ENCODE assay signal across 1 cellular context in genomic region chr1:153733970-153734369, GRCh38.
TF ChIP-seq lines count a peak whose summit lies in the region.

No MANE protein-coding gene starts in this region.

TF ChIP-seq in SK-N-SH treated with all-trans-retinoic acid at 6 μM for 48 hours, 23 proteins besides CTCF, POLR2A, EP300 and RAD21 (continued from another document):
- TF ChIP-seq PPARA (CRISPR knock-in tag; IDR thresholded peaks at IDR 0.05; ENCODE audit: borderline replicate concordance), result no peak
- no peak for TF ChIP-seq BACH2 (CRISPR knock-in tag; IDR thresholded peaks at IDR 0.05; ENCODE audit: borderline replicate concordance)
- TF ChIP-seq ESRRG (CRISPR knock-in tag; IDR thresholded peaks at IDR 0.05), result no peak
- no peak for TF ChIP-seq ZC3H10 (CRISPR knock-in tag; IDR thresholded peaks at IDR 0.05)
- TF ChIP-seq TCF4 (CRISPR knock-in tag; IDR thresholded peaks at IDR 0.05; ENCODE audit: borderline replicate concordance), result no peak
- no peak for TF ChIP-seq GLIS3 (CRISPR knock-in tag; IDR thresholded peaks at IDR 0.05)
- TF ChIP-seq CSDC2 (CRISPR knock-in tag; IDR thresholded peaks at IDR 0.05), result no peak
- TF ChIP-seq, protein P1, sequence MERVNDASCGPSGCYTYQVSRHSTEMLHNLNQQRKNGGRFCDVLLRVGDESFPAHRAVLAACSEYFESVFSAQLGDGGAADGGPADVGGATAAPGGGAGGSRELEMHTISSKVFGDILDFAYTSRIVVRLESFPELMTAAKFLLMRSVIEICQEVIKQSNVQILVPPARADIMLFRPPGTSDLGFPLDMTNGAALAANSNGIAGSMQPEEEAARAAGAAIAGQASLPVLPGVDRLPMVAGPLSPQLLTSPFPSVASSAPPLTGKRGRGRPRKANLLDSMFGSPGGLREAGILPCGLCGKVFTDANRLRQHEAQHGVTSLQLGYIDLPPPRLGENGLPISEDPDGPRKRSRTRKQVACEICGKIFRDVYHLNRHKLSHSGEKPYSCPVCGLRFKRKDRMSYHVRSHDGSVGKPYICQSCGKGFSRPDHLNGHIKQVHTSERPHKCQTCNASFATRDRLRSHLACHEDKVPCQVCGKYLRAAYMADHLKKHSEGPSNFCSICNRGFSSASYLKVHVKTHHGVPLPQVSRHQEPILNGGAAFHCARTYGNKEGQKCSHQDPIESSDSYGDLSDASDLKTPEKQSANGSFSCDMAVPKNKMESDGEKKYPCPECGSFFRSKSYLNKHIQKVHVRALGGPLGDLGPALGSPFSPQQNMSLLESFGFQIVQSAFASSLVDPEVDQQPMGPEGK (CRISPR knock-in tag; IDR thresholded peaks at IDR 0.05; ENCODE audit: borderline replicate concordance), result no peak
- no peak for TF ChIP-seq ZNF8 (CRISPR knock-in tag; IDR thresholded peaks at IDR 0.05)
- TF ChIP-seq, protein P2, sequence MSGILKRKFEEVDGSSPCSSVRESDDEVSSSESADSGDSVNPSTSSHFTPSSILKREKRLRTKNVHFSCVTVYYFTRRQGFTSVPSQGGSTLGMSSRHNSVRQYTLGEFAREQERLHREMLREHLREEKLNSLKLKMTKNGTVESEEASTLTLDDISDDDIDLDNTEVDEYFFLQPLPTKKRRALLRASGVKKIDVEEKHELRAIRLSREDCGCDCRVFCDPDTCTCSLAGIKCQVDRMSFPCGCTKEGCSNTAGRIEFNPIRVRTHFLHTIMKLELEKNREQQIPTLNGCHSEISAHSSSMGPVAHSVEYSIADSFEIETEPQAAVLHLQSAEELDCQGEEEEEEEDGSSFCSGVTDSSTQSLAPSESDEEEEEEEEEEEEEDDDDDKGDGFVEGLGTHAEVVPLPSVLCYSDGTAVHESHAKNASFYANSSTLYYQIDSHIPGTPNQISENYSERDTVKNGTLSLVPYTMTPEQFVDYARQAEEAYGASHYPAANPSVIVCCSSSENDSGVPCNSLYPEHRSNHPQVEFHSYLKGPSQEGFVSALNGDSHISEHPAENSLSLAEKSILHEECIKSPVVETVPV (CRISPR knock-in tag; IDR thresholded peaks at IDR 0.05), result no peak
- TF ChIP-seq ISL1 (CRISPR knock-in tag; IDR thresholded peaks at IDR 0.05), result no peak
